In genomic region chr17:38667099-38667786, GRCh38 we compare ENCODE assay signal across 1 cellular context.
TF ChIP-seq lines count a peak whose summit lies in the region.

No MANE protein-coding gene starts in this region.

TF ChIP-seq in endothelial cell of umbilical vein, 7 proteins besides CTCF, POLR2A, EP300 and RAD21:
- TF ChIP-seq FOS (IDR thresholded peaks at IDR 0.05; ENCODE audit: borderline replicate concordance, insufficient read depth, low read length), result no peak
- TF ChIP-seq EZH2 (IDR thresholded peaks at IDR 0.05; ENCODE audit: borderline replicate concordance, low read depth, low read length, severe bottlenecking), result no peak
- no peak for TF ChIP-seq GATA2 (IDR thresholded peaks at IDR 0.05; ENCODE audit: insufficient read depth, insufficient read length, low read depth, low read length)
- no peak for TF ChIP-seq MYC (IDR thresholded peaks at IDR 0.05; ENCODE audit: low read depth, low read length)
- TF ChIP-seq, protein P1, sequence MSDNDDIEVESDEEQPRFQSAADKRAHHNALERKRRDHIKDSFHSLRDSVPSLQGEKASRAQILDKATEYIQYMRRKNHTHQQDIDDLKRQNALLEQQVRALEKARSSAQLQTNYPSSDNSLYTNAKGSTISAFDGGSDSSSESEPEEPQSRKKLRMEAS (IDR thresholded peaks at IDR 0.05; ENCODE audit: insufficient read depth, insufficient read length), result no peak
- TF ChIP-seq POLR2AphosphoS5 (IDR thresholded peaks at IDR 0.05; ENCODE audit: insufficient read depth, low read depth, low read length), result no peak
- no peak for TF ChIP-seq JUN (IDR thresholded peaks at IDR 0.05; ENCODE audit: borderline replicate concordance, insufficient read depth, insufficient read length, low read depth)
